1 cellular context compared by ENCODE assay signal in genomic region chr1:209769171-209769904, GRCh38.
TF ChIP-seq lines count a peak whose summit lies in the region.

No MANE protein-coding gene starts in this region.

TF ChIP-seq in GM12878, 131 proteins besides CTCF, POLR2A, EP300 and RAD21 (continues in another document):
- TF ChIP-seq RUNX3 (IDR thresholded peaks at IDR 0.05; ENCODE audit: low read length) (peak; percentile 92), POU2F2 (IDR thresholded peaks at IDR 0.05; ENCODE audit: borderline replicate concordance, low read depth, low read length) (no peak), ZZZ3 (IDR thresholded peaks at IDR 0.05; ENCODE audit: control insufficient read depth, insufficient read length, low read depth) (no peak), STAT1 (conservative IDR thresholded peaks at IDR 0.05) (no peak), ZNF207 (IDR thresholded peaks at IDR 0.05; ENCODE audit: borderline replicate concordance) (no peak), ZNF24 (IDR thresholded peaks at IDR 0.05) (no peak), SKIL (IDR thresholded peaks at IDR 0.05; ENCODE audit: low read depth, poor library complexity, severe bottlenecking) (peak; percentile 73), RFX5 (IDR thresholded peaks at IDR 0.05; ENCODE audit: low read depth, low read length) (no peak), MTA2 (IDR thresholded peaks at IDR 0.05; ENCODE audit: low read depth) (peak; percentile 70), MTA3 (IDR thresholded peaks at IDR 0.05; ENCODE audit: borderline replicate concordance, low read length) (peak; percentile 61; the same call in 1 of the 2 replicates), E2F8 (IDR thresholded peaks at IDR 0.05; ENCODE audit: low read depth, partially characterized antibody) (no peak), NFYA (IDR thresholded peaks at IDR 0.05; ENCODE audit: borderline replicate concordance, low read depth, low read length) (no peak), ZBTB40 (IDR thresholded peaks at IDR 0.05; ENCODE audit: borderline replicate concordance) (no peak; the same call in 1 of the 2 replicates), IKZF2 (IDR thresholded peaks at IDR 0.05) (peak; percentile 89 to 91), NR2C1 (IDR thresholded peaks at IDR 0.05) (no peak), PAX8 (IDR thresholded peaks at IDR 0.05) (peak; percentile 26; the same call in 1 of the 2 replicates), JUND (IDR thresholded peaks at IDR 0.05; ENCODE audit: low read depth, low read length) (no peak), POLR2AphosphoS5 (IDR thresholded peaks at IDR 0.05; ENCODE audit: low read length) (peak; percentile 55; the same call in 1 of the 2 replicates), ATF3 (IDR thresholded peaks at IDR 0.05; ENCODE audit: borderline replicate concordance, extremely low read depth, low read depth, low read length) (no peak), BCLAF1 (IDR thresholded peaks at IDR 0.05) (no peak), ZNF217 (IDR thresholded peaks at IDR 0.05) (no peak), SRF (IDR thresholded peaks at IDR 0.05; ENCODE audit: low read depth in 2 of 2, low read length in 2 of 2) (peak in 1 of 2 experiments; percentile 64; a peak in 1 of 4 replicates), PAX5 (IDR thresholded peaks at IDR 0.05; ENCODE audit: borderline replicate concordance, low read depth, low read length) (0 out of 2 replicates have a peak, but pooled peaks have one; percentile 11), KLF5 (IDR thresholded peaks at IDR 0.05; ENCODE audit: partially characterized antibody) (no peak), CBX3 (IDR thresholded peaks at IDR 0.05; ENCODE audit: borderline replicate concordance, low read depth) (no peak), ZBTB4 (CRISPR knock-in tag; IDR thresholded peaks at IDR 0.05) (no peak), NR2C2 (IDR thresholded peaks at IDR 0.05; ENCODE audit: borderline replicate concordance, control insufficient read depth, insufficient read length, low read depth) (no peak), HSF1 (IDR thresholded peaks at IDR 0.05; ENCODE audit: low read depth, low read length) (no peak), BRCA1 (IDR thresholded peaks at IDR 0.05; ENCODE audit: low read depth, low read length) (no peak), KAT2A (conservative IDR thresholded peaks at IDR 0.05; ENCODE audit: control insufficient read depth, low read depth, low read length) (no peak), MAX (IDR thresholded peaks at IDR 0.05; ENCODE audit: low read depth, low read length) (no peak), FOS (IDR thresholded peaks at IDR 0.05; ENCODE audit: borderline replicate concordance, extremely low read depth, insufficient read length) (no peak), ZBED1 (IDR thresholded peaks at IDR 0.05; ENCODE audit: borderline replicate concordance) (no peak), HCFC1 (IDR thresholded peaks at IDR 0.05; ENCODE audit: low read length) (no peak), ZBTB33 (IDR thresholded peaks at IDR 0.05) (no peak), TCF3 (IDR thresholded peaks at IDR 0.05; ENCODE audit: borderline replicate concordance, insufficient read depth, low read depth, low read length) (no peak)
